14 cellular contexts compared by ENCODE assay signal in the genomic region with DNA sequence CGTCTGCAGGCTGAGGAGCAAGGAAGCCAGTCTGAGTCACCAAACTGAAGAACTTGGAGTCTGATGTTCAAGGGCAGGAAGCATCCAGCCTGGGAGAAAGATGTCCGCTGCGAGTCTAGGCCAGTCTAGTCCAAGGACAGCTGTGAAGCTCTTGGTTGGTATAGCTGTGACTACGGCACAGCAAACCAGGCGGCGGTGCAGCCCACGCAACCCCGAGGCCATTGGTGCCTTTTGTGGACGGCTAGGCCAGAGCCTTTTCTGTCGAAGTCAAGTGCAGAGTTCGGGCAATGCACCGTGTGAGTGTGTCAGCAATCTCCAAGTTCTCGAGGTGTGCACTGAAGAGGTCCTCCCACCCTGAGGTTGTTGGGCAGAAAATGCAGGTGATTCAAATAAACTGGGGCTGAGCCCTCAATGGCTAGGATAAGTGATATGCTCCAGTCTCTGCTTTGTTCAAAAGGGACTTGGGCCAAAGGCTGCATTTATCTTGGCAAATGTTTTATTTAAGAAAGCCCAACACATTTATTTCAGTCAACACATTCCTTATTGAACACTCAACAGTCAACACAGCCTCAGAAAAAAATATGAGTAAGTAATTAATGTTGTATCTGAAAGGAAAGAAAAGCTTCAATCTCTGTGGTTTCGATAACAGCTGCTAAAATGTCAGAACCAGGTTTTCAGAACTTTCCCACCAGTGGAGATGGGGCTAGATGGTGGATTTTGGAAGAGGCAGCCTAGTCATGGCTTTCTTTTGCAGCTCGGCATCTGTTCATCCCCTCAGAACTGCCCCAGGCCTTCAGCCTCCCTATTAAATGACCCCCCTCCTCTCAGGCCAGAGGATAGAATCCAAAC.
A peak's percentile ranks its signal among the peaks of the same experiment; 100 is the strongest.
DNase-seq lines count a peak whose midpoint lies in the region; TF ChIP-seq lines count a peak whose summit lies in the region.
"Had no signal": no experiment of that assay in that cellular context is flagged by ENCODE, and none has a peak within 500 bp of the region (broad histone marks: within the 10 kb centered on the region; RNA-seq: fewer than 3 reads in every experiment).

No MANE protein-coding gene starts in this region.

- no peak for TF ChIP-seq CTCF in BJ (IDR thresholded peaks at IDR 0.05; ENCODE audit: insufficient read depth, low read depth, low read length)
- TF ChIP-seq CTCF in LNCaP clone FGC (IDR thresholded peaks at IDR 0.05; ENCODE audit: control insufficient read depth, extremely low read depth, insufficient read depth), result no peak
- no peak for TF ChIP-seq CTCF in choroid plexus epithelial cell (conservative IDR thresholded peaks at IDR 0.05; ENCODE audit: low read depth, low read length)

- H4K91ac ChIP-seq in neuronal stem cell (ENCODE audit: low read depth, low read length, poor library complexity), result no peak overlapping the region

- H3K27me3 ChIP-seq in BJ (ENCODE audit: control insufficient read depth, insufficient read depth, low read length) (no peaks in the 10 kb centered on the region), neuronal stem cell (ENCODE audit: control insufficient read depth in 3 of 3, insufficient read depth in 3 of 3, low read depth in 1 of 3, low read length in 3 of 3) (peaks cover 0 to 2% (median 0%) of the 10 kb centered on the region in 3 experiments)
- H3K27me3 ChIP-seq: neural progenitor cell had no signal

- peak overlapping the region; percentile 73 for H3K23ac ChIP-seq in neuronal stem cell (ENCODE audit: low read depth, low read length, poor library complexity)

- H3K4me3 ChIP-seq in BJ (ENCODE audit: low read depth, low read length) (no peak overlapping the region), LNCaP clone FGC (ENCODE audit: low read depth, low read length) (no peak overlapping the region), choroid plexus epithelial cell (ENCODE audit: low read depth, low read length) (no peak overlapping the region), neuronal stem cell (ENCODE audit: low read length in 2 of 2) (no peak overlapping the region)
- H3K4me3 ChIP-seq: BLaER1 treated with 17β-estradiol and CSF1 and Interleukin-3, amounts not matched to agents 10 nM and 100 nM; neural progenitor cell had no signal

- H4K8ac ChIP-seq in neuronal stem cell (ENCODE audit: low read depth, low read length), result no peak overlapping the region

- no peak overlapping the region for H2BK15ac ChIP-seq in neuronal stem cell (ENCODE audit: low read length)

- no peak overlapping the region for H3K4ac ChIP-seq in neuronal stem cell (ENCODE audit: low read length)

- CTCF ChIA-PET in BJ (lab: Yijun Ruan, JAX), result interaction anchor here (0.6 to 1.1 kb wide), 3 partner anchors 11 to 213 kb away, joined by 3 to 4 read pairs (median 3); no protein-coding TSS in a partner anchor

- H3K27ac ChIP-seq in neuronal stem cell (replicated peaks; ENCODE audit: low read length), result no peak overlapping the region
- H3K27ac ChIP-seq: BLaER1 treated with 17β-estradiol and CSF1 and Interleukin-3, amounts not matched to agents 10 nM and 100 nM; neural progenitor cell had no signal

- POLR2A ChIA-PET in BJ (lab: Charles Lee), result interaction anchor here (0.7 kb wide), 1 partner anchor 38 kb away, joined by 3 read pairs; no protein-coding TSS in a partner anchor

- H2BK5ac ChIP-seq in neuronal stem cell (ENCODE audit: low read length), result no peak overlapping the region

- WGBS in neuronal stem cell (ENCODE audit: extremely low coverage in 2 of 2, insufficient read length in 2 of 2, insufficient replicate concordance in 1 of 2), 2 donors, result no CpG with 5 or more reads among the region's 15 CpGs

- no peak overlapping the region for H2BK120ac ChIP-seq in neuronal stem cell (ENCODE audit: low read depth, low read length)

- peak overlapping the region; percentile 75 for H3K14ac ChIP-seq in neuronal stem cell (ENCODE audit: low read length)

- no peaks in the 10 kb centered on the region for H3K4me1 ChIP-seq in neuronal stem cell (ENCODE audit: control insufficient read depth in 2 of 2, insufficient read depth in 1 of 2, low read depth in 1 of 2, low read length in 2 of 2)
- H3K4me1 ChIP-seq: neural progenitor cell had no signal

- H3K79me1 ChIP-seq in neuronal stem cell (ENCODE audit: low read depth, low read length), result no peaks in the 10 kb centered on the region

- no peak overlapping the region for H3K9ac ChIP-seq in neuronal stem cell (ENCODE audit: low read depth, low read length, poor library complexity)
- H3K9ac ChIP-seq: BLaER1 treated with 17β-estradiol and CSF1 and Interleukin-3, amounts not matched to agents 10 nM and 100 nM; neural progenitor cell had no signal

- no peak overlapping the region for H3K18ac ChIP-seq in neuronal stem cell (ENCODE audit: low read length)

- DNase-seq in BJ (ENCODE audit: low read depth) (peak; percentile 38), LNCaP clone FGC (ENCODE audit: low read depth) (peak; percentile 50), choroid plexus epithelial cell (ENCODE audit: low read depth) (peak; percentile 42), neuronal stem cell (ENCODE audit: low spot score) (no peak), cerebellar cortex (ENCODE audit: low spot score) (no peak), globus pallidus (ENCODE audit: low spot score) (no peak), NOMO-1 treated with DMSO at 0.1 percent for 48 hours (lab: John Stamatoyannopoulos, UW; ENCODE audit: unreplicated experiment) (no peak), germinal center (ENCODE audit: low spot score) (no peak)
- DNase-seq: activated B cell treated with CpG ODN at 0.5 μM for 24 hours, foreskin melanocyte, NCI-H1436, NCI-H510A had no signal

- H2AK5ac ChIP-seq in neuronal stem cell (ENCODE audit: low read depth, low read length), result peak overlapping the region; percentile 79

- no peak overlapping the region for H2AFZ ChIP-seq in neuronal stem cell (ENCODE audit: low read length)
- H2AFZ ChIP-seq: neural progenitor cell had no signal

- no peak overlapping the region for H3K4me2 ChIP-seq in neuronal stem cell (ENCODE audit: insufficient read depth, low read length, poor library complexity, severe bottlenecking)
- H3K4me2 ChIP-seq: BLaER1 treated with 17β-estradiol and CSF1 and Interleukin-3, amounts not matched to agents 10 nM and 100 nM; neural progenitor cell had no signal

- H3K9me3 ChIP-seq in neuronal stem cell (replicated peaks in 1 of 2; ENCODE audit: control insufficient read depth in 2 of 2, insufficient read depth in 1 of 2, low read depth in 1 of 2, low read length in 2 of 2), result no peaks in the 10 kb centered on the region

- no peak overlapping the region for H2BK12ac ChIP-seq in neuronal stem cell (ENCODE audit: low read length)

- H3K36me3 ChIP-seq in BJ (ENCODE audit: control insufficient read depth, insufficient read depth, low read length) (no peaks in the 10 kb centered on the region), neuronal stem cell (replicated peaks in 1 of 2; ENCODE audit: control insufficient read depth in 2 of 2, insufficient read depth in 2 of 2, low read length in 2 of 2) (no peaks in the 10 kb centered on the region)
- H3K36me3 ChIP-seq: BLaER1 treated with 17β-estradiol and CSF1 and Interleukin-3, amounts not matched to agents 10 nM and 100 nM; neural progenitor cell had no signal

Comparison
In these comparisons a context has a peak if more than half of its experiments do, and no peak if none do; other contexts are left out.
1. DNase-seq: peak in BJ (single experiment), LNCaP clone FGC (single experiment) and choroid plexus epithelial cell (single experiment); none in neuronal stem cell (single experiment), cerebellar cortex (single experiment), globus pallidus (single experiment), NOMO-1 treated with DMSO at 0.1 percent for 48 hours (single experiment) and germinal center (single experiment).